13 cellular contexts compared by ENCODE assay signal in the genomic region with DNA sequence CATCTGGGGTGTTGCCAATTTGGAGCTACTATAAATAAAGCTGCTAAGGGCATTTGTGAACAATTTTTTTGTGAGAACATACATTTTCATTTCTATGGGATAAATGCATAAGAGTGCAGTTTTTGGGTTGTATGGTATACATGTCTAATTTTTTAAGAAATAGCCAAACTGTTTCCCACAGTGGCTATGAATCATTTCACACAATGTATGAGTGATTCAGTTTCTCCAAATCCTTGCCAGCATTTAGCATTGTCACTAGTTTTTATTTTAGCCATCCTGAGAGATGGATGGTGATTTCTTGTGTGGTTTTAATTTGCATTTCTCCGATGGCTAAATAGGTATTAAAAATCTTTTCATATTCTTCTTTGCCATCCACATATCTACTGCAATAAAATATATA.
DNase-seq lines count a peak whose midpoint lies in the region; TF ChIP-seq lines count a peak whose summit lies in the region.
"Had no signal": no experiment of that assay in that cellular context is flagged by ENCODE, and none has a peak within 500 bp of the region (broad histone marks: within the 10 kb centered on the region; RNA-seq: fewer than 3 reads in every experiment).

No MANE protein-coding gene starts in this region.

- no peak overlapping the region for H3K27ac ChIP-seq in GM23248

- H3K9me3 ChIP-seq in GM23248 (ENCODE audit: low read depth) = no peaks in the 10 kb centered on the region

- no peak for TF ChIP-seq CTCF in fibroblast of mammary gland (conservative IDR thresholded peaks at IDR 0.05; ENCODE audit: control insufficient read depth, insufficient read depth, low read depth, low read length)

- no peak overlapping the region for H3K9ac ChIP-seq in GM23248

- H3F3A ChIP-seq in GM23248 (ENCODE audit: insufficient read depth) = no peaks in the 10 kb centered on the region

- DNase-seq in GM23248 = peak; percentile 50
- DNase-seq in M059J (ENCODE audit: low read depth) = peak; percentile 8
- peak; percentile 46 for DNase-seq in fibroblast of mammary gland (ENCODE audit: low read depth)
- DNase-seq in superior temporal gyrus (ENCODE audit: extremely low spot score) = peak; percentile 63
- no peak for DNase-seq in stimulated activated naive CD4-positive, alpha-beta T cell (lab: John Stamatoyannopoulos, UW)
- no peak for DNase-seq in hippocampal formation (lab: John Stamatoyannopoulos, UW)
- DNase-seq: C1 segment of cervical spinal cord; Calu3; CD4-positive, alpha-beta memory T cell; COR-L47; DND-41; H9 had no signal

- no peaks in the 10 kb centered on the region for H3K27me3 ChIP-seq in GM23248 (replicated peaks; ENCODE audit: insufficient read depth)

- H4K20me1 ChIP-seq in GM23248 (ENCODE audit: insufficient read depth) = no peaks in the 10 kb centered on the region

- no peak overlapping the region for H3K4me2 ChIP-seq in GM23248 (ENCODE audit: unreplicated experiment)
- H3K4me2 ChIP-seq: GM23338 had no signal

- in situ Hi-C loops in GM23248 (cut with MboI) = no loop called here

- no peaks in the 10 kb centered on the region for H3K36me3 ChIP-seq in GM23248 (ENCODE audit: low read depth)

- no peaks in the 10 kb centered on the region for H3K9me2 ChIP-seq in GM23248 (ENCODE audit: insufficient read depth)

- no peaks in the 10 kb centered on the region for H3K4me1 ChIP-seq in GM23248 (ENCODE audit: insufficient read depth)

- H3K4me3 ChIP-seq in GM23248 = no peak overlapping the region
- no peak overlapping the region for H3K4me3 ChIP-seq in fibroblast of mammary gland (ENCODE audit: control insufficient read depth, low read depth, low read length)
- H3K4me3 ChIP-seq: GM23338 had no signal

- WGBS in GM23248 (ENCODE audit: low coverage in 1 of 2, low lambda C conversion rate in 2 of 2, missing lambda C conversion rate in 2 of 2), 2 experiments = 85 to 90% methylated on average over 1 of the region's 1 CpG

- no peaks in the 10 kb centered on the region for H3K79me2 ChIP-seq in GM23248 (ENCODE audit: insufficient read depth)

- no peak overlapping the region for H2AFZ ChIP-seq in GM23248
- H2AFZ ChIP-seq: GM23338 had no signal

Comparison
In these comparisons a context has a peak if more than half of its experiments do, and no peak if none do; other contexts are left out.
1. DNase-seq: peak in GM23248 (single experiment), M059J (single experiment), fibroblast of mammary gland (single experiment) and superior temporal gyrus (single experiment); none in stimulated activated naive CD4-positive, alpha-beta T cell (0 of 6) and hippocampal formation (0 of 2).